ENCODE assay signal across 8 cellular contexts in the genomic region with DNA sequence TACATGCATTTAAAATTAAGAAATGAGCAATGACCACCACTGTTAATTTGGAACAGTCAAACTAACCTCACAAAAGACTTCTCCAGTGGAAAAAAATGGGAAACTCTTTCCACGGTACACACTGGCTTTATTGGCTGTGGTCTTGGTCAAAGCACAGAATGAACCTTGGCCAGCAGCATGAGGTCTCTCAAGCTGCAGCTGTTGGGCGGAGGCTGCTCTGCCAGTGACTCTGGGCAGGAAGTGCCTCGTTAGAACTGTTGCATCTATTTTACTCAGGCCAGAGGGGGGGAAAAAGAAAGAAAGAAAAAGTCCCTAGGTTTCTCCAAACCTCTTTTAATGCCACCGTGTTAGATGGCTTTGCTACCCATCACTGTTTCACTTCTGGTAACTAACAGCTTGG.
DNase-seq lines count a peak whose midpoint lies in the region; ATAC-seq and TF ChIP-seq lines count a peak whose summit lies in the region.

No MANE protein-coding gene starts in this region.

- H3K27ac ChIP-seq in neural progenitor cell: no peak overlapping the region

- in situ Hi-C loops in GM13976 (cut with MboI; ENCODE audit: low sequenced_read_pairs, unreplicated experiment): no loop called here

- H2AFZ ChIP-seq in neural progenitor cell (replicated peaks): no peak overlapping the region

- H3K36me3 Mint-ChIP-seq in neural progenitor cell: no peaks in the 10 kb centered on the region

- H4K20me1 ChIP-seq in neural progenitor cell (ENCODE audit: low read depth): no peaks in the 10 kb centered on the region

- H3K4me1 ChIP-seq in neural progenitor cell: no peaks in the 10 kb centered on the region

- TF ChIP-seq CTCF in GM20000 (IDR thresholded peaks at IDR 0.05; ENCODE audit: extremely low read depth, missing control alignments) (no peak), GM13976 (IDR thresholded peaks at IDR 0.05; ENCODE audit: borderline replicate concordance, control extremely low read depth, extremely low read depth, insufficient read depth, missing control alignments) (no peak), neural progenitor cell (IDR thresholded peaks at IDR 0.05) (no peak)

- ATAC-seq in GM18519 (IDR thresholded peaks at IDR 0.05; ENCODE audit: low FRiP score, unreplicated experiment): peak; percentile 83
- peak; percentile 94 for ATAC-seq in HG02678 (IDR thresholded peaks at IDR 0.05; ENCODE audit: unreplicated experiment)

- no peak overlapping the region for H3K9ac ChIP-seq in neural progenitor cell

- no peak overlapping the region for H3K4me3 ChIP-seq in neural progenitor cell

- H3K4me3 Mint-ChIP-seq in neural progenitor cell: no peak overlapping the region

- H3F3A ChIP-seq in neural progenitor cell (ENCODE audit: low read depth): no peaks in the 10 kb centered on the region

- no peak overlapping the region for H3K27ac Mint-ChIP-seq in neural progenitor cell

- H3K79me2 ChIP-seq in neural progenitor cell (ENCODE audit: low read depth): no peaks in the 10 kb centered on the region

- no peaks in the 10 kb centered on the region for H3K9me3 Mint-ChIP-seq in neural progenitor cell

- H3K4me2 ChIP-seq in neural progenitor cell: no peak overlapping the region

- DNase-seq in RPMI7951 (ENCODE audit: low read depth): peak; percentile 8
- peak; percentile 5 for DNase-seq in left kidney (ENCODE audit: low read depth, low spot score)
- no peak for DNase-seq in GM20000 (ENCODE audit: low spot score)
- no peak for DNase-seq in GM13976 (ENCODE audit: low spot score)
- DNase-seq in neural progenitor cell (ENCODE audit: low spot score): no peak
- DNase-seq in activated naive CD4-positive, alpha-beta T cell (lab: John Stamatoyannopoulos, UW): no peak

- H3K27me3 Mint-ChIP-seq in neural progenitor cell (ENCODE audit: insufficient read depth, low read depth): no peaks in the 10 kb centered on the region

- H3K9me3 ChIP-seq in neural progenitor cell (ENCODE audit: low read depth): no peaks in the 10 kb centered on the region

- H3K36me3 ChIP-seq in neural progenitor cell: no peaks in the 10 kb centered on the region

- H3K27me3 ChIP-seq in neural progenitor cell: no peaks in the 10 kb centered on the region

- H3K4me1 Mint-ChIP-seq in neural progenitor cell: peaks cover 10% of the 10 kb centered on the region

Comparison
In these comparisons a context has a peak if more than half of its experiments do, and no peak if none do; other contexts are left out.
1. DNase-seq: peak in RPMI7951 (single experiment) and left kidney (single experiment); none in GM20000 (single experiment), GM13976 (single experiment), neural progenitor cell (single experiment) and activated naive CD4-positive, alpha-beta T cell (0 of 4).